ENCODE assay signal across 19 cellular contexts in the genomic region with DNA sequence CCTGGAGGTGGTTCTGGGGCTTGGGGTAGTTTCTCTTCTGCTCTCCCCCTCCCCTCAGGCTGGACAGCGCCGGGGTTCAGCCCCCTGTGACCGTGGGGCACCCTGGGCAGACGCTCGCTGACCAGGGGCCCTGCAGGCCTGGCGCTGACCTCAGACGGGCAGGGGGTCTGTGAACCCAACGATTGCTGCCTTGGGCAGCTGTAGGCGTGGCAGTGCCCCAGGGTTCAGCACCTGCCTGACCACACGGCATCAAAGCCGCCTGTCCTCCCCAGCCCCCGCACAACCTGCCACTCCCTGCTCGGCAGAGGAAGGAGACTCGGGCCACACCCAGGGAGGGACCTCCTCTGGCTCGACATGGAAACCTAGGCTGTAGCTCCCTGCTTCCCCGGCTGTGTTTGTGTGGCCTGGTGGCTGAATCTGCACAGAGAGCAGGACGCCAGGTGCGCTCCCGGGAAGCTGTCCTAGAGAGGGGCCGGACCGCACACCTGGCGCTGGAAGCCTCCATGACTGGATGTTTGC. TPM values are rescaled to one million over a fixed set of nuclear protein-coding genes. Genes with fewer than 3 reads are reported as not detected.
DNase-seq lines count a peak whose midpoint lies in the region; ATAC-seq and TF ChIP-seq lines count a peak whose summit lies in the region.
"Had no signal": no experiment of that assay in that cellular context is flagged by ENCODE, and none has a peak within 500 bp of the region (broad histone marks: within the 10 kb centered on the region; RNA-seq: fewer than 3 reads in every experiment).

No MANE protein-coding gene starts in this region.

- no peak overlapping the region for H3K4me2 ChIP-seq in mammary epithelial cell (ENCODE audit: insufficient read depth, low read depth, low read length)

- H3K27ac ChIP-seq in mammary epithelial cell (ENCODE audit: insufficient read depth, low read depth, low read length): no peak overlapping the region
- peak overlapping the region; percentile 18 for H3K27ac ChIP-seq in effector memory CD4-positive, alpha-beta T cell (ENCODE audit: insufficient read depth, low read length, poor library complexity, severe bottlenecking)
- H3K27ac ChIP-seq: breast epithelium, foreskin keratinocyte had no signal

- H3K9ac ChIP-seq in mammary epithelial cell (ENCODE audit: insufficient read depth, low read length): no peak overlapping the region

- no peaks in the 10 kb centered on the region for H3K36me3 ChIP-seq in mammary epithelial cell (ENCODE audit: insufficient read depth, low read length)
- H3K36me3 ChIP-seq in effector memory CD4-positive, alpha-beta T cell (ENCODE audit: control insufficient read depth, insufficient read depth, low read length): no peaks in the 10 kb centered on the region
- H3K36me3 ChIP-seq: breast epithelium had no signal

- H3K27me3 ChIP-seq in mammary epithelial cell (ENCODE audit: insufficient read depth, low read length): no peaks in the 10 kb centered on the region
- no peaks in the 10 kb centered on the region for H3K27me3 ChIP-seq in effector memory CD4-positive, alpha-beta T cell (replicated peaks; ENCODE audit: control insufficient read depth, insufficient read depth, low read length, poor library complexity, severe bottlenecking)
- H3K27me3 ChIP-seq: breast epithelium, foreskin keratinocyte had no signal

- H3K9me3 ChIP-seq in mammary epithelial cell (replicated peaks; ENCODE audit: insufficient read depth, low read length): no peaks in the 10 kb centered on the region
- no peaks in the 10 kb centered on the region for H3K9me3 ChIP-seq in effector memory CD4-positive, alpha-beta T cell (ENCODE audit: control insufficient read depth, low read length)
- H3K9me3 ChIP-seq: breast epithelium had no signal

- no TSS peak for BruUV-seq in MCF 10A (replicated peaks; lab: Mats Ljungman, UMichigan)
- no TSS peak for BruUV-seq in mammary epithelial cell (replicated peaks; lab: Mats Ljungman, UMichigan)

- CTCF ChIA-PET in MCF 10A (lab: Yijun Ruan, JAX): interaction anchor here (0.7 to 1.6 kb wide), 3 partner anchors 16 to 198 kb away, joined by 3 to 4 read pairs (median 4); no protein-coding TSS in a partner anchor
- CTCF ChIA-PET in mammary epithelial cell (lab: Charles Lee; ENCODE audit: low non-redundant PET): no interaction called here

- no peaks in the 10 kb centered on the region for H3K79me2 ChIP-seq in mammary epithelial cell (ENCODE audit: insufficient read depth, low read length)

- POLR2A ChIA-PET in MCF 10A (lab: Yijun Ruan, JAX): interaction anchor here (0.6 to 1.2 kb wide), 4 partner anchors 9 to 122 kb away, joined by 3 to 4 read pairs (median 3); partner anchors contain the start of gene AJM1

- no peaks in the 10 kb centered on the region for H3K27me3 Mint-ChIP-seq in MCF 10A (ENCODE audit: insufficient read depth, unreplicated experiment)
- H3K27me3 Mint-ChIP-seq: activated naive CD4-positive, alpha-beta T cell treated with anti-CD3 and anti-CD28 coated beads, Interleukin-2, amount 50 U/mL, for 24 hours; stimulated activated naive CD8-positive, alpha-beta T cell treated with anti-CD3 and anti-CD28 coated beads, Interleukin-15, Interleukin-2, amounts not matched to agents 100 ng/mL and 50 ng/mL, for 24 hours had no signal

- intact Hi-C loops in MCF 10A (cut with micrococcal nuclease): no loop called here
- intact Hi-C loops in mammary epithelial cell (cut with micrococcal nuclease): no loop called here

- H3K27ac Mint-ChIP-seq in MCF 10A (ENCODE audit: low read depth, unreplicated experiment): no peak overlapping the region
- H3K27ac Mint-ChIP-seq: activated naive CD4-positive, alpha-beta T cell treated with anti-CD3 and anti-CD28 coated beads, Interleukin-2, amount 50 U/mL, for 24 hours; stimulated activated naive CD8-positive, alpha-beta T cell treated with anti-CD3 and anti-CD28 coated beads, Interleukin-15, Interleukin-2, amounts not matched to agents 100 ng/mL and 50 ng/mL, for 24 hours had no signal

- peaks cover 7% of the 10 kb centered on the region for H3K36me3 Mint-ChIP-seq in MCF 10A (ENCODE audit: insufficient read depth, unreplicated experiment)
- H3K36me3 Mint-ChIP-seq: activated naive CD4-positive, alpha-beta T cell treated with anti-CD3 and anti-CD28 coated beads, Interleukin-2, amount 50 U/mL, for 24 hours had no signal

- peak; percentile 33 for DNase-seq in MCF 10A (ENCODE audit: unreplicated experiment)
- DNase-seq in mammary epithelial cell: no peak
- peak; percentile 41 for DNase-seq in NCI-H774 (lab: John Stamatoyannopoulos, UW)
- DNase-seq in effector memory CD4-positive, alpha-beta T cell: no peak
- DNase-seq in stimulated activated CD4-positive, alpha-beta T cell treated with anti-CD3 and anti-CD28 coated beads, Interleukin-2, amount 100 ng/mL, for 48 hours: no peak
- DNase-seq in inferior parietal cortex (ENCODE audit: extremely low spot score): no peak
- DNase-seq: activated CD4-positive, CD25-positive, alpha-beta regulatory T cell; activated CD8-positive, alpha-beta memory T cell treated with anti-CD3 and anti-CD28 coated beads, Interleukin-2, amount 50 U/mL, for 48 hours; DMS79; foreskin keratinocyte; Karpas-422; NCI-H187 treated with DMSO at 0.1 percent for 48 hours; occipital lobe had no signal

- TF ChIP-seq CTCF in MCF 10A (IDR thresholded peaks at IDR 0.05; ENCODE audit: unreplicated experiment) (no peak), mammary epithelial cell (conservative IDR thresholded peaks at IDR 0.05 in 1 of 2, IDR thresholded peaks at IDR 0.05 in 1 of 2; ENCODE audit: extremely low read depth in 1 of 2, insufficient read depth in 1 of 2, low read depth in 1 of 2, low read length in 2 of 2) (no peak)

- no peak overlapping the region for H2AFZ ChIP-seq in mammary epithelial cell (ENCODE audit: low read depth, low read length)

- no peaks in the 10 kb centered on the region for H4K20me1 ChIP-seq in mammary epithelial cell (ENCODE audit: insufficient read depth, low read length)

- peaks cover 10% of the 10 kb centered on the region for H3K4me1 Mint-ChIP-seq in MCF 10A (ENCODE audit: insufficient read depth, unreplicated experiment)

- H3K4me3 Mint-ChIP-seq in MCF 10A (ENCODE audit: unreplicated experiment): no peak overlapping the region
- H3K4me3 Mint-ChIP-seq: activated naive CD4-positive, alpha-beta T cell treated with anti-CD3 and anti-CD28 coated beads, Interleukin-2, amount 50 U/mL, for 24 hours; stimulated activated naive CD8-positive, alpha-beta T cell treated with anti-CD3 and anti-CD28 coated beads, Interleukin-15, Interleukin-2, amounts not matched to agents 100 ng/mL and 50 ng/mL, for 24 hours had no signal

- H3K4me3 ChIP-seq in mammary epithelial cell (replicated peaks in 1 of 3; ENCODE audit: insufficient read depth in 1 of 3, low read depth in 2 of 3, low read length in 3 of 3): no peak overlapping the region
- H3K4me3 ChIP-seq in effector memory CD4-positive, alpha-beta T cell (ENCODE audit: insufficient read depth, low read depth, low read length, poor library complexity, severe bottlenecking): no peak overlapping the region
- H3K4me3 ChIP-seq: breast epithelium had no signal

- peaks cover 5% of the 10 kb centered on the region for H3K4me1 ChIP-seq in mammary epithelial cell (ENCODE audit: insufficient read depth, low read length)
- peaks cover 56% of the 10 kb centered on the region for H3K4me1 ChIP-seq in effector memory CD4-positive, alpha-beta T cell (ENCODE audit: control insufficient read depth, insufficient read depth, low read length, poor library complexity, severe bottlenecking)
- H3K4me1 ChIP-seq: breast epithelium, foreskin keratinocyte had no signal

- ATAC-seq in HG03108 (IDR thresholded peaks at IDR 0.05; ENCODE audit: unreplicated experiment) (no peak), HG03175 (IDR thresholded peaks at IDR 0.05; ENCODE audit: unreplicated experiment) (no peak)
- ATAC-seq: foreskin keratinocyte had no signal

- no peaks in the 10 kb centered on the region for H3K9me3 Mint-ChIP-seq in MCF 10A (ENCODE audit: unreplicated experiment)
- H3K9me3 Mint-ChIP-seq: activated naive CD4-positive, alpha-beta T cell treated with anti-CD3 and anti-CD28 coated beads, Interleukin-2, amount 50 U/mL, for 24 hours; stimulated activated naive CD8-positive, alpha-beta T cell treated with anti-CD3 and anti-CD28 coated beads, Interleukin-15, Interleukin-2, amounts not matched to agents 100 ng/mL and 50 ng/mL, for 24 hours had no signal

- in situ Hi-C loops in mammary epithelial cell (cut with MboI; ENCODE audit: low sequenced_read_pairs in 2 of 2): no loop called here

- WGBS in mammary epithelial cell (ENCODE audit: low coverage, missing lambda C conversion rate): 70% methylated on average over 8 of the region's 22 CpGs

- dilution Hi-C loops in mammary epithelial cell (cut with HindIII; ENCODE audit: low sequenced_read_pairs): no loop called here

RNA-seq across cellular contexts. Expression of gene LCN12, which starts 12.2 kb away (rescaled TPM):
- total RNA-seq in MCF 10A (2022) (0.86 and 1.2 TPM in 2 replicates), mammary epithelial cell (under 1 TPM in 1 of 2 donors, not detected in 1; 0.68 TPM)
- 0.09 TPM for polyA plus RNA-seq in mammary epithelial cell
- not detected for polyA minus RNA-seq in mammary epithelial cell
- total RNA-seq: foreskin keratinocyte, mesenteric fat pad, occipital lobe had no signal

RNA-seq across cellular contexts. Expression of gene PTGDS, which starts 13.1 kb away (rescaled TPM):
- total RNA-seq in MCF 10A (2022) (1.1 and 1.8 TPM in 2 replicates), mammary epithelial cell (1 to 10 TPM in 1 of 2 donors, under 1 TPM in 1; 0.54 to 2.2 TPM)
- not detected for polyA plus RNA-seq in mammary epithelial cell
- not detected for polyA minus RNA-seq in mammary epithelial cell
- total RNA-seq: foreskin keratinocyte had no signal
- polyA plus RNA-seq: foreskin keratinocyte had no signal

RNA-seq across cellular contexts. Expression of gene LCNL1, which starts 18.6 kb away (rescaled TPM):
- total RNA-seq in MCF 10A (2022) (not detected in 2 replicates), mammary epithelial cell (under 1 TPM; 0.07 to 0.33 TPM)
- not detected for polyA plus RNA-seq in mammary epithelial cell
- polyA minus RNA-seq in mammary epithelial cell: not detected
- total RNA-seq: foreskin keratinocyte had no signal
- polyA plus RNA-seq: foreskin keratinocyte had no signal

RNA-seq across cellular contexts. Expression of gene C8G, which starts 19.2 kb away (rescaled TPM):
- total RNA-seq in MCF 10A (2022) (1.0 and 1.1 TPM in 2 replicates), mammary epithelial cell (1 to 10 TPM in 1 of 2 donors, under 1 TPM in 1; 0.50 to 2.8 TPM)
- 0.39 TPM for polyA plus RNA-seq in mammary epithelial cell
- not detected for polyA minus RNA-seq in mammary epithelial cell
- total RNA-seq: breast epithelium, mesenteric fat pad, occipital lobe had no signal

RNA-seq across cellular contexts. Expression of gene FBXW5, which starts 19.7 kb away (rescaled TPM):
- 88.8 and 100 TPM in 2 replicates for total RNA-seq in MCF 10A (2022)
- 100 to 1,000 TPM in 1 of 2 donors, 10 to 100 TPM in 1; 79.7 to 107 TPM for total RNA-seq in mammary epithelial cell
- 72.2 TPM for polyA plus RNA-seq in mammary epithelial cell
- 54.9 TPM for polyA minus RNA-seq in mammary epithelial cell

Comparison
In these comparisons a context has a peak if more than half of its experiments do, and no peak if none do; other contexts are left out.
1. DNase-seq: peak in MCF 10A (single experiment) and NCI-H774 (single experiment); none in mammary epithelial cell (single experiment), effector memory CD4-positive, alpha-beta T cell (0 of 3), stimulated activated CD4-positive, alpha-beta T cell treated with anti-CD3 and anti-CD28 coated beads, Interleukin-2, amount 100 ng/mL, for 48 hours (0 of 2) and inferior parietal cortex (single experiment).